ENCODE assay signal across 1 cellular context in genomic region chr3:114152519-114153151, GRCh38.
TF ChIP-seq lines count a peak whose summit lies in the region.

No MANE protein-coding gene starts in this region.

TF ChIP-seq in HepG2, 621 proteins besides CTCF, POLR2A, EP300 and RAD21 (continued from another document and continues in another):
- no peak for TF ChIP-seq ZHX2 (IDR thresholded peaks at IDR 0.05; ENCODE audit: low read depth)
- no peak for TF ChIP-seq ZHX2 (CRISPR knock-in tag; IDR thresholded peaks at IDR 0.05; ENCODE audit: borderline replicate concordance)
- no peak for TF ChIP-seq ZNF576 (CRISPR knock-in tag; IDR thresholded peaks at IDR 0.05)
- TF ChIP-seq ZNF672 (CRISPR knock-in tag; IDR thresholded peaks at IDR 0.05): no peak
- no peak for TF ChIP-seq NCOA1 (CRISPR knock-in tag; IDR thresholded peaks at IDR 0.05)
- no peak for TF ChIP-seq CEBPB (IDR thresholded peaks at IDR 0.05; ENCODE audit: borderline replicate concordance, low read depth, low read length)
- TF ChIP-seq BRF2 (CRISPR knock-in tag; IDR thresholded peaks at IDR 0.05): no peak
- peak; percentile 42; the same call in 1 of the 2 replicates for TF ChIP-seq MXD1 (CRISPR knock-in tag; IDR thresholded peaks at IDR 0.05)
- no peak for TF ChIP-seq IRF1 (CRISPR knock-in tag; IDR thresholded peaks at IDR 0.05; ENCODE audit: low read depth)
- no peak; the same call in 1 of the 2 replicates for TF ChIP-seq THAP7 (CRISPR knock-in tag; IDR thresholded peaks at IDR 0.05)
- no peak for TF ChIP-seq E2F1 (CRISPR knock-in tag; IDR thresholded peaks at IDR 0.05)
- no peak for TF ChIP-seq ZSCAN12 (CRISPR knock-in tag; IDR thresholded peaks at IDR 0.05)
- peak; percentile 56 for TF ChIP-seq MYPOP (CRISPR knock-in tag; IDR thresholded peaks at IDR 0.05)
- peak; percentile 45; the same call in 1 of the 2 replicates for TF ChIP-seq ZNF788 (CRISPR knock-in tag; IDR thresholded peaks at IDR 0.05; ENCODE audit: borderline replicate concordance)
- no peak for TF ChIP-seq ZSCAN31 (CRISPR knock-in tag; IDR thresholded peaks at IDR 0.05; ENCODE audit: low read depth)
- TF ChIP-seq ZNF749 (CRISPR knock-in tag; IDR thresholded peaks at IDR 0.05; ENCODE audit: borderline replicate concordance): no peak
- no peak for TF ChIP-seq TCF12 (IDR thresholded peaks at IDR 0.05)
- TF ChIP-seq TCF12 (CRISPR knock-in tag; IDR thresholded peaks at IDR 0.05): no peak
- TF ChIP-seq DMAP1 (CRISPR knock-in tag; IDR thresholded peaks at IDR 0.05): no peak
- TF ChIP-seq CC2D1A (CRISPR knock-in tag; IDR thresholded peaks at IDR 0.05): no peak
- TF ChIP-seq NFRKB (IDR thresholded peaks at IDR 0.05): no peak
- no peak for TF ChIP-seq ZBTB2 (CRISPR knock-in tag; IDR thresholded peaks at IDR 0.05; ENCODE audit: low read depth)
- TF ChIP-seq ZNF12 (CRISPR knock-in tag; IDR thresholded peaks at IDR 0.05): no peak
- TF ChIP-seq ZNF274 (CRISPR knock-in tag; IDR thresholded peaks at IDR 0.05): peak; percentile 91
- TF ChIP-seq KLF15 (CRISPR knock-in tag; IDR thresholded peaks at IDR 0.05; ENCODE audit: borderline replicate concordance): no peak
- TF ChIP-seq UBTF (CRISPR knock-in tag; IDR thresholded peaks at IDR 0.05): peak; percentile 92
- TF ChIP-seq ZNF33B (CRISPR knock-in tag; IDR thresholded peaks at IDR 0.05): no peak
- TF ChIP-seq ZBTB7B (CRISPR knock-in tag; IDR thresholded peaks at IDR 0.05): peak; percentile 68
- no peak for TF ChIP-seq ZNF678 (CRISPR knock-in tag; IDR thresholded peaks at IDR 0.05)
- TF ChIP-seq HOXA9 (CRISPR knock-in tag; IDR thresholded peaks at IDR 0.05; ENCODE audit: borderline replicate concordance): no peak
- TF ChIP-seq SP2 (CRISPR knock-in tag; IDR thresholded peaks at IDR 0.05): no peak
- TF ChIP-seq HIC2 (CRISPR knock-in tag; IDR thresholded peaks at IDR 0.05; ENCODE audit: low read depth): no peak
- no peak for TF ChIP-seq MED8 (CRISPR knock-in tag; IDR thresholded peaks at IDR 0.05; ENCODE audit: insufficient replicate concordance)
- no peak for TF ChIP-seq SP140L (CRISPR knock-in tag; IDR thresholded peaks at IDR 0.05; ENCODE audit: borderline replicate concordance)
- no peak for TF ChIP-seq ZBTB1 (CRISPR knock-in tag; IDR thresholded peaks at IDR 0.05; ENCODE audit: borderline replicate concordance)
- TF ChIP-seq ZNF816 (CRISPR knock-in tag; IDR thresholded peaks at IDR 0.05; ENCODE audit: borderline replicate concordance): no peak
- TF ChIP-seq GMEB1 (CRISPR knock-in tag; IDR thresholded peaks at IDR 0.05; ENCODE audit: borderline replicate concordance): peak; percentile 47; the same call in 1 of the 2 replicates
- no peak for TF ChIP-seq CREB3 (CRISPR knock-in tag; IDR thresholded peaks at IDR 0.05)
- no peak for TF ChIP-seq ZNF549 (CRISPR knock-in tag; IDR thresholded peaks at IDR 0.05)
